Comparison of ENCODE assay signal across 8 cellular contexts in the genomic region with DNA sequence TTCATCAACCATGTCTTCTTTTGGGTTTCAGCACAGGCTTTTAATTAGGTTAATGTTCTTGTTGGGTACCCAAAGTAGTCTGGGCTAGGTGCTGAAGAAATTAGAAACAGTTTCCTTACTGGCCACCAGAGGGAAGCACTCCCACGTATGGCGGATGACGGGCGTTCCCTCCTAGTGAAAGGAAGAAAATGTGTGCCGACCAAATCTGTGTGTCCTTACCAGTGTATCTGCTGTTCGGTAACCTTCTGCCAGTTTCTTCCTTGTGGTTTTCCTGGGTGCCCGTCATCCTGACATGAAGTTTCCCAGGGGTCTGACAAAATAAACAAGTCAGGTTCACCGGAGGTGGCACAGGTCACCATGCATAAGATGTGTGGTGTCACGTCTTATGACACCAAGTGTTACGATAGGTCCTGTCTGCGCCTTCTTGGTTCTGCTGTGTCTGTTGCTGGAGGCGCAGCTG. TPM values are rescaled to one million over a fixed set of nuclear protein-coding genes. Genes with fewer than 3 reads are reported as not detected.
A peak's percentile ranks its signal among the peaks of the same experiment; 100 is the strongest.
DNase-seq lines count a peak whose midpoint lies in the region; ATAC-seq and TF ChIP-seq lines count a peak whose summit lies in the region.

No MANE protein-coding gene starts in this region.

- H3K27me3 ChIP-seq in Loucy (ENCODE audit: insufficient read depth, low read length, poor library complexity, severe bottlenecking) (no peaks in the 10 kb centered on the region), SK-N-SH (ENCODE audit: insufficient read depth) (no peaks in the 10 kb centered on the region)

- peaks cover 23% of the 10 kb centered on the region for H3K36me3 Mint-ChIP-seq in activated naive CD4-positive, alpha-beta T cell treated with anti-CD3 and anti-CD28 coated beads for 36 hours (ENCODE audit: low read depth)
- H3K36me3 Mint-ChIP-seq in glutamatergic neuron (ENCODE audit: unreplicated experiment), result no peaks in the 10 kb centered on the region

- 36% methylated on average over 12 of the region's 12 CpGs for WGBS in SK-N-SH (ENCODE audit: low lambda C conversion rate)

- H3K9me3 Mint-ChIP-seq in activated naive CD4-positive, alpha-beta T cell treated with anti-CD3 and anti-CD28 coated beads for 36 hours, result no peaks in the 10 kb centered on the region
- no peaks in the 10 kb centered on the region for H3K9me3 Mint-ChIP-seq in glutamatergic neuron (ENCODE audit: unreplicated experiment)

- POLR2A ChIA-PET in SK-N-SH (lab: Yijun Ruan, JAX), result interaction anchor here (1.7 kb wide), 1 partner anchor 51 kb away, joined by 21 read pairs; no protein-coding TSS in a partner anchor

- no peak overlapping the region for H3K27ac Mint-ChIP-seq in activated naive CD4-positive, alpha-beta T cell treated with anti-CD3 and anti-CD28 coated beads for 36 hours
- H3K27ac Mint-ChIP-seq in glutamatergic neuron (ENCODE audit: unreplicated experiment), result no peak overlapping the region

- H3K4me3 Mint-ChIP-seq in activated naive CD4-positive, alpha-beta T cell treated with anti-CD3 and anti-CD28 coated beads for 36 hours, result no peak overlapping the region
- no peak overlapping the region for H3K4me3 Mint-ChIP-seq in glutamatergic neuron (ENCODE audit: unreplicated experiment)

- no peak for TF ChIP-seq EP300 in SK-N-SH (IDR thresholded peaks at IDR 0.05; ENCODE audit: borderline replicate concordance in 1 of 2, low read depth in 1 of 2, low read length in 1 of 2)

- intact Hi-C loops in activated naive CD4-positive, alpha-beta T cell treated with anti-CD3 and anti-CD28 coated beads for 36 hours (cut with micrococcal nuclease), result loop anchor here (2.0 to 5.0 kb wide), 3 partner anchors 51 to 434 kb away; partner anchors contain the start of gene NUDT19

- no peaks in the 10 kb centered on the region for H3K27me3 Mint-ChIP-seq in activated naive CD4-positive, alpha-beta T cell treated with anti-CD3 and anti-CD28 coated beads for 36 hours (ENCODE audit: low read depth)
- peaks cover 2% of the 10 kb centered on the region for H3K27me3 Mint-ChIP-seq in glutamatergic neuron (ENCODE audit: unreplicated experiment)

- CTCF ChIA-PET in SK-N-SH (lab: Yijun Ruan, JAX), result interaction anchor here (0.7 to 18.9 kb wide), 21 partner anchors 8 to 493 kb away, joined by 3 to 215 read pairs (median 6); partner anchors contain the start of genes CEP89 and FAAP24
- CTCF ChIA-PET in activated naive CD4-positive, alpha-beta T cell treated with anti-CD3 and anti-CD28 coated beads for 36 hours (lab: Charles Lee), result interaction anchor here (0.8 to 4.5 kb wide), 15 partner anchors 9 to 1017 kb away, joined by 3 to 30 read pairs (median 3); no protein-coding TSS in a partner anchor

- H3K9me3 ChIP-seq in Loucy (ENCODE audit: insufficient read depth, low read depth, low read length), result no peaks in the 10 kb centered on the region
- H3K9me3 ChIP-seq in SK-N-SH, result no peaks in the 10 kb centered on the region

- no peak overlapping the region for H3K27ac ChIP-seq in SK-N-SH (ENCODE audit: low read depth in 2 of 2, low read length in 1 of 2)

- H3K36me3 ChIP-seq in Loucy (ENCODE audit: insufficient read depth, low read length) (peaks cover 17% of the 10 kb centered on the region; the same call in 1 of the 2 replicates), SK-N-SH (replicated peaks in 1 of 2; ENCODE audit: control insufficient read depth in 1 of 2, insufficient read depth in 2 of 2, low read length in 1 of 2) (peaks cover 5 to 16% of the 10 kb centered on the region in 2 experiments)

- H3K4me1 Mint-ChIP-seq in activated naive CD4-positive, alpha-beta T cell treated with anti-CD3 and anti-CD28 coated beads for 36 hours (ENCODE audit: low read depth), result peaks cover 3% of the 10 kb centered on the region
- H3K4me1 Mint-ChIP-seq in glutamatergic neuron (ENCODE audit: low read depth, unreplicated experiment), result no peaks in the 10 kb centered on the region

- peak; percentile 76 for TF ChIP-seq CTCF in Loucy (conservative IDR thresholded peaks at IDR 0.05; ENCODE audit: low read length)
- peak; percentile 83 for TF ChIP-seq CTCF in SK-N-SH (IDR thresholded peaks at IDR 0.05)
- peak; percentile 87 for TF ChIP-seq CTCF in glutamatergic neuron (IDR thresholded peaks at IDR 0.05; ENCODE audit: partially characterized antibody, unreplicated experiment)

- H3K79me2 ChIP-seq in Loucy (ENCODE audit: insufficient read depth, low read length), result no peaks in the 10 kb centered on the region
- no peaks in the 10 kb centered on the region for H3K79me2 ChIP-seq in SK-N-SH (ENCODE audit: insufficient read depth)

- H3K9me2 ChIP-seq in Loucy (replicated peaks; ENCODE audit: low read depth, low read length) (no peaks in the 10 kb centered on the region), SK-N-SH (no peaks in the 10 kb centered on the region)

- H3K4me2 ChIP-seq in Loucy (ENCODE audit: low read depth, low read length, poor library complexity, severe bottlenecking), result no peak overlapping the region
- H3K4me2 ChIP-seq in SK-N-SH, result no peak overlapping the region

- H3K4me1 ChIP-seq in Loucy (ENCODE audit: insufficient read depth, low read length, poor library complexity, severe bottlenecking) (no peaks in the 10 kb centered on the region), SK-N-SH (ENCODE audit: control insufficient read depth in 1 of 2, insufficient read depth in 2 of 2, low read depth in 1 of 2, low read length in 1 of 2) (peaks cover 0 to 5% of the 10 kb centered on the region in 2 experiments; a peak in 1 of 4 replicates)

- DNase-seq in activated gamma-delta T cell treated with Interleukin-2 at 50 U/mL for 16 hours (peak; percentile 48), activated gamma-delta T cell (lab: John Stamatoyannopoulos, UW) (no peak), SK-N-SH (peak; percentile 81), glutamatergic neuron (peak; percentile 58), pulmonary artery endothelial cell (ENCODE audit: low read depth, low spot score) (peak; percentile 24)
- DNase-seq in activated naive CD4-positive, alpha-beta T cell treated with anti-CD3 and anti-CD28 coated beads for 36 hours, result peak; percentile 69

- no peaks in the 10 kb centered on the region for H4K20me1 ChIP-seq in Loucy (ENCODE audit: insufficient read depth, low read length, poor library complexity, severe bottlenecking)
- H4K20me1 ChIP-seq in SK-N-SH (ENCODE audit: insufficient read depth), result no peaks in the 10 kb centered on the region

- no peak for ATAC-seq in GM21526 (IDR thresholded peaks at IDR 0.05; ENCODE audit: low FRiP score, unreplicated experiment)

- H3K4me3 ChIP-seq in Loucy (ENCODE audit: low read length, poor library complexity, severe bottlenecking), result no peak overlapping the region
- no peak overlapping the region; a peak in 1 of 4 replicates for H3K4me3 ChIP-seq in SK-N-SH (ENCODE audit: low read depth in 2 of 2, low read length in 1 of 2)

- H2AFZ ChIP-seq in Loucy (ENCODE audit: low read length), result no peak overlapping the region
- no peak overlapping the region; the same call in 1 of the 2 replicates for H2AFZ ChIP-seq in SK-N-SH (ENCODE audit: low read depth)

- no peaks in the 10 kb centered on the region for H3F3A ChIP-seq in Loucy (ENCODE audit: low read depth)
- H3F3A ChIP-seq in SK-N-SH (replicated peaks; ENCODE audit: insufficient read depth), result no peaks in the 10 kb centered on the region

- peak; percentile 87 for TF ChIP-seq RAD21 in SK-N-SH (IDR thresholded peaks at IDR 0.05; ENCODE audit: low read length)

- H3K9ac ChIP-seq in Loucy (ENCODE audit: low read depth, low read length, poor library complexity, severe bottlenecking) (no peak overlapping the region), SK-N-SH (no peak overlapping the region)

TF ChIP-seq in SK-N-SH, 30 proteins besides CTCF, POLR2A, EP300 and RAD21:
- TF ChIP-seq NFIC (IDR thresholded peaks at IDR 0.05; ENCODE audit: borderline replicate concordance), result no peak
- TF ChIP-seq MXI1 (IDR thresholded peaks at IDR 0.05; ENCODE audit: low read depth, low read length), result 0 out of 2 replicates have a peak, but pooled peaks have one; percentile 21
- peak; percentile 83 for TF ChIP-seq SMC3 (IDR thresholded peaks at IDR 0.05; ENCODE audit: low read depth, low read length)

RNA-seq across cellular contexts. Expression of gene WDR88, which starts 6.0 kb away (rescaled TPM):
- 0.03 TPM in 1 of 2 replicates, not detected in the other for polyA plus RNA-seq in SK-N-SH (2012; rRNA removed)
- polyA plus RNA-seq in SK-N-SH (2012; cell fraction: cytosol; rRNA removed), result not detected in 2 replicates
- 0.02 TPM in 1 of 2 replicates, not detected in the other for polyA plus RNA-seq in SK-N-SH (2012; cell fraction: nucleus; rRNA removed)
- not detected for total RNA-seq in activated naive CD4-positive, alpha-beta T cell treated with anti-CD3 and anti-CD28 coated beads for 36 hours
- total RNA-seq in glutamatergic neuron (ENCODE audit: unreplicated experiment) (not detected), pulmonary artery endothelial cell (0.14 TPM in 1 of 2 replicates, not detected in the other)

RNA-seq across cellular contexts. Expression of gene GPATCH1, which starts 45.0 kb away (rescaled TPM):
- polyA plus RNA-seq in SK-N-SH (2012; rRNA removed), result 5.9 and 6.3 TPM in 2 replicates
- 3.7 and 6.2 TPM in 2 replicates for polyA plus RNA-seq in SK-N-SH (2012; cell fraction: cytosol; rRNA removed)
- 7.6 and 10.5 TPM in 2 replicates for polyA plus RNA-seq in SK-N-SH (2012; cell fraction: nucleus; rRNA removed)
- 1 to 10 TPM; 8.3 to 9.1 TPM for total RNA-seq in activated naive CD4-positive, alpha-beta T cell treated with anti-CD3 and anti-CD28 coated beads for 36 hours
- 8.8 TPM for total RNA-seq in glutamatergic neuron (ENCODE audit: unreplicated experiment)
- total RNA-seq in pulmonary artery endothelial cell, result 7.1 and 7.3 TPM in 2 replicates
